Comparison of ENCODE assay signal across 8 cellular contexts in the genomic region with DNA sequence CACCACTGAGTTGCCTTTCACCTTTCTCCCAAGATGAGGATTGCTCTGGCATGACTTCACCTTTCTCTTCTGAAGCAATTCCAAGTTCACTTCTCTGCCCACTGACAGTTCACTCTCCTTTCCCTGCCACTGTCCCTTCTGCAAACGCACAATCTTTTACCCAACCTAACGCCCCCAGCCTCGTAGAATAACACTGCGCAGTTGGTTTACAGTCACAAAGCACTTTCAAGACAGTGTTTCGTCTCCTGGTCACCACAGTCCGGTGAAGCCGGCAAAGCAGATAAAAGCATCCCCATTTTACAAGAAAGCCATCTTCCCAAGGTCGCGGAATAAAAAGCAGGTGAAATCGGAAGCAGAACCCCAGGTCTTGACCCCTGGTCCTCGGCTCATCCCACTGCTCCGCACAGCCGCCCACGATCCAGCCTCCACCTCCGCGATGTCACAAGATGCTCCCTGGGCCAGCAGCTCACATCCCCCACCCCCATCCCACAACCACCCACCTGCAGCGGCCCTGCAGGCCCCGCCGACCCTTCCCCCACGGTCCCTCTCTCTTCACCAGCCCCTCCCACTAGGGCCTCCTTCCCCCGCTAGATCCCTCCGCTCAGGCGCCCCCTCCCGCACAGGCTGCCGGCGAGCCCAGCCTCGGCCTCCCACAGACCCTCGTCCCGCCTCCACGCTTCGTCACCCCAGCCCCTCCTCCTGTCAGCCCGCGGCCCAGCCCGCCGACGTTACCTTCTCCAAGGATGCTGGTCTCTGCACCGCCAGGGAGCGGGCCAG. TPM values are rescaled to one million over a fixed set of nuclear protein-coding genes. Genes with fewer than 3 reads are reported as not detected.
DNase-seq lines count a peak whose midpoint lies in the region; ATAC-seq and TF ChIP-seq lines count a peak whose summit lies in the region.

No MANE protein-coding gene starts in this region.

- CTCF ChIA-PET in AG04449 (lab: Yijun Ruan, JAX): interaction anchor here (1.3 kb wide), 1 partner anchor 9 kb away, joined by 3 read pairs; no protein-coding TSS in a partner anchor

- POLR2A ChIA-PET in AG04449 (lab: Yijun Ruan, JAX): no interaction called here

- peaks cover 9% of the 10 kb centered on the region for H3K4me1 ChIP-seq in colonic mucosa

- H3K36me3 ChIP-seq in colonic mucosa: no peaks in the 10 kb centered on the region

- intact Hi-C loops in colonic mucosa (cut with DNase I) (no loop called here), left colon (cut with DNase I, micrococcal nuclease) (no loop called here)

- H3K9me3 ChIP-seq in colonic mucosa: no peaks in the 10 kb centered on the region

- ATAC-seq in GM18873 (IDR thresholded peaks at IDR 0.05; ENCODE audit: low FRiP score, unreplicated experiment) (peak; percentile 37), HG03139 (IDR thresholded peaks at IDR 0.05; ENCODE audit: unreplicated experiment) (peak; percentile 36), left colon (peak; percentile 55)

- no peak for TF ChIP-seq CTCF in AG04449 (IDR thresholded peaks at IDR 0.05; ENCODE audit: insufficient read depth, low read length, missing control alignments)
- TF ChIP-seq CTCF in colonic mucosa (IDR thresholded peaks at IDR 0.05): no peak

- H3K9ac ChIP-seq in colonic mucosa (ENCODE audit: low read depth in 2 of 2, low read length in 2 of 2): peak overlapping the region; percentile 81 to 89

- DNase-seq in AG04449 (ENCODE audit: low read depth, low spot score) (no peak), NCI-H446 (lab: John Stamatoyannopoulos, UW) (peak; percentile 87 to 91), colonic mucosa (peak; percentile 81), left colon (peak; percentile 86 to 88)
- peak; percentile 88 for DNase-seq in activated CD4-positive, alpha-beta T cell treated with anti-CD3 and anti-CD28 coated beads for 48 hours
- DNase-seq in stimulated activated CD4-positive, alpha-beta T cell treated with anti-CD3 and anti-CD28 coated beads, Interleukin-1b, Interleukin-23, amount 100 ng/mL, for 24 hours (ENCODE audit: low read depth in 4 of 4, low spot score in 1 of 4): peak; percentile 54 to 83 (median 68)

- H3K4me3 ChIP-seq in AG04449 (ENCODE audit: low read depth, low read length) (peak overlapping the region; percentile 74), colonic mucosa (peak overlapping the region; percentile 96)

- H3K27ac ChIP-seq in colonic mucosa: peak overlapping the region; percentile 80

- no peaks in the 10 kb centered on the region for H3K27me3 ChIP-seq in colonic mucosa

RNA-seq across cellular contexts. Expression of a gene that starts 0.6 kb away (rescaled TPM):
- 10 to 100 TPM; 69.4 to 86.8 TPM for total RNA-seq in colonic mucosa
- total RNA-seq in left colon: 10 to 100 TPM; 77.3 to 82.4 TPM

RNA-seq across cellular contexts. Expression of a gene that starts 0.8 kb away (rescaled TPM):
- total RNA-seq in colonic mucosa (10 to 100 TPM; 25.3 to 39.0 TPM), left colon (10 to 100 TPM; 26.3 to 30.3 TPM)

RNA-seq across cellular contexts. Expression of a gene that starts 59.2 kb away (rescaled TPM):
- total RNA-seq in colonic mucosa (10 to 100 TPM; 63.6 to 82.5 TPM), left colon (10 to 100 TPM; 51.3 to 60.9 TPM)
